Comparison of ENCODE assay signal across 2 cellular contexts in genomic region chr14:90569606-90570462, GRCh38.
A peak's percentile ranks its signal among the peaks of the same experiment; 100 is the strongest.
TF ChIP-seq lines count a peak whose summit lies in the region.

No MANE protein-coding gene starts in this region.

TF ChIP-seq in HEK293, 187 proteins besides CTCF, POLR2A, EP300 and RAD21 (continued from another document):
- no peak for TF ChIP-seq ZNF366 (tag by site-specific recombination; conservative IDR thresholded peaks at IDR 0.05)
- TF ChIP-seq ZBTB17 (tag by site-specific recombination; IDR thresholded peaks at IDR 0.05): peak; percentile 44

TF ChIP-seq in H1, 55 proteins besides CTCF, POLR2A, EP300 and RAD21 (continued from another document):
- peak; percentile 85 for TF ChIP-seq E2F6 (IDR thresholded peaks at IDR 0.05)
- peak; percentile 59 for TF ChIP-seq MAX (IDR thresholded peaks at IDR 0.05)
- no peak for TF ChIP-seq EGR1 (IDR thresholded peaks at IDR 0.05; ENCODE audit: borderline replicate concordance, low read depth, low read length)
